In the genomic region with DNA sequence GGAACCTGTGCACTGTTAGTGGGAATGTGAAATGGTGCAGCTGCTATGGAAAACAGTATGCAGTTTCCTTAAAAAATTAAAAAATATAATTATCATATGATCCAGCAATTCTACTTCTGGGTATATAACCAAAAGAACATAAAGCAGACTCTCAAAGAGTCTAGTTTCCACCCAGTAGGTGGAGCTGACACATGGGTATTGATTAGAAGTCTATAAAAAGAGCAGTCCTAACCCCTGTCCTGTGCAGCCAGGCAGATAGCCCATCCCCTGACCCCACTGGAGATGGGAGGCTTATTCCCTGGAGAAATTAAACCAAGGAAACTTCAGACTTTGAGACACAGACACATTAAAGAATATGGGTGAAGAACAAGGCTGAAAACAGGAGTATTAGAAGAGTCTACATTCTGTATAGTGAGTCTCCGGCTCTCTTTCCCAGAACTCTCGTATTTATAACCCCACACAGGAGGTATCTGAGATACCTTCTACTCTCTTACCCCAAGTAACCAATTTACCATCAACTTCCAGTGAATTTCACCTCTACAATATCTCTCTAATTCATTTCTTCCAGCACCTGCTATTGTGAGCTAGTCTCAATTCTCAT, we compare ENCODE assay signal across 12 cellular contexts.
A peak's percentile ranks its signal among the peaks of the same experiment; 100 is the strongest.
DNase-seq lines count a peak whose midpoint lies in the region; ATAC-seq, FAIRE-seq and TF ChIP-seq lines count a peak whose summit lies in the region.
"Had no signal": no experiment of that assay in that cellular context is flagged by ENCODE, and none has a peak within 500 bp of the region (broad histone marks: within the 10 kb centered on the region; RNA-seq: fewer than 3 reads in every experiment).

No MANE protein-coding gene starts in this region.

- H3K4me3 ChIP-seq in HEK293 (ENCODE audit: low read depth, low read length) (no peak overlapping the region), Panc1 (ENCODE audit: low read depth in 2 of 2, low read length in 2 of 2) (no peak overlapping the region), tibial nerve (no peak overlapping the region)
- H3K4me3 ChIP-seq: right atrium auricular region had no signal

- no peak for FAIRE-seq in D721Med (lab: Jason Lieb, UNC)
- FAIRE-seq: TTC549 had no signal

- H3K27me3 Mint-ChIP-seq in activated CD4-positive, alpha-beta memory T cell treated with anti-CD3 and anti-CD28 coated beads, Interleukin-2, amount 10 ng/mL, durations not matched to agents 7 days and 5 days: no peaks in the 10 kb centered on the region

- H3K36me3 ChIP-seq in HEK293 (ENCODE audit: control insufficient read depth in 2 of 2, insufficient read depth in 1 of 2, low read length in 2 of 2) (no peaks in the 10 kb centered on the region), Panc1 (ENCODE audit: control insufficient read depth, insufficient read depth, low read length) (no peaks in the 10 kb centered on the region), tibial nerve (no peaks in the 10 kb centered on the region)
- H3K36me3 ChIP-seq: right atrium auricular region had no signal

- no peaks in the 10 kb centered on the region for H3K4me1 ChIP-seq in HEK293 (ENCODE audit: control insufficient read depth, insufficient read depth, low read length)
- H3K4me1 ChIP-seq in Panc1 (ENCODE audit: control insufficient read depth, insufficient read depth, low read length): no peaks in the 10 kb centered on the region
- H3K4me1 ChIP-seq in tibial nerve: no peaks in the 10 kb centered on the region
- H3K4me1 ChIP-seq: right atrium auricular region had no signal

- no peaks in the 10 kb centered on the region for H3K9me3 Mint-ChIP-seq in activated CD4-positive, alpha-beta memory T cell treated with anti-CD3 and anti-CD28 coated beads, Interleukin-2, amount 10 ng/mL, durations not matched to agents 7 days and 5 days

- H3K27me3 ChIP-seq in Panc1 (ENCODE audit: control insufficient read depth, insufficient read depth, low read length): no peaks in the 10 kb centered on the region
- no peaks in the 10 kb centered on the region for H3K27me3 ChIP-seq in tibial nerve
- H3K27me3 ChIP-seq: right atrium auricular region had no signal

- ATAC-seq in Panc1 (peak; percentile 58; the same call in 1 of the 2 replicates), HG03442 (IDR thresholded peaks at IDR 0.05; ENCODE audit: unreplicated experiment) (no peak), left ventricle myocardium superior (no peak)
- ATAC-seq: activated T-cell treated with anti-CD3 and anti-CD28 coated beads, Interleukin-2, amount 50 U/mL, for 4 hours had no signal

- no peak for TF ChIP-seq EP300 in tibial nerve (IDR thresholded peaks at IDR 0.05)

- H3K27ac ChIP-seq in HEK293 (ENCODE audit: extremely low read depth, low read depth, low read length) (no peak overlapping the region), Panc1 (ENCODE audit: low read length) (no peak overlapping the region), tibial nerve (no peak overlapping the region)
- H3K27ac ChIP-seq: right atrium auricular region had no signal

- no peaks in the 10 kb centered on the region for H3K36me3 Mint-ChIP-seq in activated CD4-positive, alpha-beta memory T cell treated with anti-CD3 and anti-CD28 coated beads, Interleukin-2, amount 10 ng/mL, durations not matched to agents 7 days and 5 days (ENCODE audit: low read depth)

- DNase-seq in D721Med (ENCODE audit: insufficient read length, low spot score) (no peak), Panc1 (ENCODE audit: low read depth, low spot score) (no peak), foreskin melanocyte (peak; percentile 42), left ventricle myocardium superior (no peak), tibial nerve (ENCODE audit: low spot score in 2 of 2) (no peak)
- DNase-seq in activated CD4-positive, alpha-beta memory T cell treated with anti-CD3 and anti-CD28 coated beads, Interleukin-2, amount 10 ng/mL, durations not matched to agents 7 days and 5 days: no peak
- DNase-seq: activated T-cell treated with anti-CD3 and anti-CD28 coated beads, Interleukin-2, amount 50 U/mL, for 4 hours; IMR-90 had no signal

- CTCF ChIA-PET in HEK293 (lab: Yijun Ruan, JAX) (no interaction called here), Panc1 (lab: Charles Lee) (no interaction called here)
- CTCF ChIA-PET in activated CD4-positive, alpha-beta memory T cell treated with anti-CD3 and anti-CD28 coated beads, Interleukin-2, amount 10 ng/mL, durations not matched to agents 7 days and 5 days (lab: Charles Lee): no interaction called here

- 95 to 96% methylated on average over 2 of the region's 2 CpGs for WGBS in tibial nerve, 2 donors

- BruUV-seq in Panc1 (replicated peaks; lab: Mats Ljungman, UMichigan): no TSS peak

- H3K9me3 ChIP-seq in HEK293 (ENCODE audit: control insufficient read depth, insufficient read depth, low read depth, low read length) (no peaks in the 10 kb centered on the region), Panc1 (ENCODE audit: control insufficient read depth, insufficient read depth, low read depth, low read length) (no peaks in the 10 kb centered on the region), tibial nerve (no peaks in the 10 kb centered on the region)
- H3K9me3 ChIP-seq: right atrium auricular region had no signal

- no peak for TF ChIP-seq POLR2A in tibial nerve (IDR thresholded peaks at IDR 0.05)

- in situ Hi-C loops in Panc1 (cut with HindIII; ENCODE audit: low pct_unique_long_range_greater_than_20kb, low sequenced_read_pairs): no loop called here

- no peaks in the 10 kb centered on the region for H3K4me1 Mint-ChIP-seq in activated CD4-positive, alpha-beta memory T cell treated with anti-CD3 and anti-CD28 coated beads, Interleukin-2, amount 10 ng/mL, durations not matched to agents 7 days and 5 days

- POLR2A ChIA-PET in HEK293 (lab: Yijun Ruan, JAX): no interaction called here
- POLR2A ChIA-PET in Panc1 (lab: Charles Lee): no interaction called here
- POLR2A ChIA-PET in activated CD4-positive, alpha-beta memory T cell treated with anti-CD3 and anti-CD28 coated beads, Interleukin-2, amount 10 ng/mL, durations not matched to agents 7 days and 5 days (lab: Charles Lee): no interaction called here

- intact Hi-C loops in Panc1 (cut with micrococcal nuclease; ENCODE audit: unreplicated experiment) (no loop called here), left ventricle myocardium superior (cut with micrococcal nuclease) (no loop called here)

- no peak overlapping the region for H3K27ac Mint-ChIP-seq in activated CD4-positive, alpha-beta memory T cell treated with anti-CD3 and anti-CD28 coated beads, Interleukin-2, amount 10 ng/mL, durations not matched to agents 7 days and 5 days

- no peak overlapping the region for H3K4me3 Mint-ChIP-seq in activated CD4-positive, alpha-beta memory T cell treated with anti-CD3 and anti-CD28 coated beads, Interleukin-2, amount 10 ng/mL, durations not matched to agents 7 days and 5 days
- H3K4me3 Mint-ChIP-seq: activated T-cell treated with anti-CD3 and anti-CD28 coated beads, Interleukin-2, amount 50 U/mL, for 4 hours had no signal

- peak; percentile 44 for TF ChIP-seq CTCF in D721Med (IDR thresholded peaks at IDR 0.05; ENCODE audit: insufficient read depth, missing control alignments)
- TF ChIP-seq CTCF in HEK293 (tag by site-specific recombination; IDR thresholded peaks at IDR 0.05): no peak
- TF ChIP-seq CTCF in Panc1 (IDR thresholded peaks at IDR 0.05): no peak; the same call in 1 of the 2 replicates
- TF ChIP-seq CTCF in tibial nerve (IDR thresholded peaks at IDR 0.05): no peak

TF ChIP-seq in HEK293, 187 proteins besides CTCF, POLR2A, EP300 and RAD21:
- TF ChIP-seq, protein P1, sequence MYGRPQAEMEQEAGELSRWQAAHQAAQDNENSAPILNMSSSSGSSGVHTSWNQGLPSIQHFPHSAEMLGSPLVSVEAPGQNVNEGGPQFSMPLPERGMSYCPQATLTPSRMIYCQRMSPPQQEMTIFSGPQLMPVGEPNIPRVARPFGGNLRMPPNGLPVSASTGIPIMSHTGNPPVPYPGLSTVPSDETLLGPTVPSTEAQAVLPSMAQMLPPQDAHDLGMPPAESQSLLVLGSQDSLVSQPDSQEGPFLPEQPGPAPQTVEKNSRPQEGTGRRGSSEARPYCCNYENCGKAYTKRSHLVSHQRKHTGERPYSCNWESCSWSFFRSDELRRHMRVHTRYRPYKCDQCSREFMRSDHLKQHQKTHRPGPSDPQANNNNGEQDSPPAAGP (tag by site-specific recombination; IDR thresholded peaks at IDR 0.05): no peak
- TF ChIP-seq, protein P2, sequence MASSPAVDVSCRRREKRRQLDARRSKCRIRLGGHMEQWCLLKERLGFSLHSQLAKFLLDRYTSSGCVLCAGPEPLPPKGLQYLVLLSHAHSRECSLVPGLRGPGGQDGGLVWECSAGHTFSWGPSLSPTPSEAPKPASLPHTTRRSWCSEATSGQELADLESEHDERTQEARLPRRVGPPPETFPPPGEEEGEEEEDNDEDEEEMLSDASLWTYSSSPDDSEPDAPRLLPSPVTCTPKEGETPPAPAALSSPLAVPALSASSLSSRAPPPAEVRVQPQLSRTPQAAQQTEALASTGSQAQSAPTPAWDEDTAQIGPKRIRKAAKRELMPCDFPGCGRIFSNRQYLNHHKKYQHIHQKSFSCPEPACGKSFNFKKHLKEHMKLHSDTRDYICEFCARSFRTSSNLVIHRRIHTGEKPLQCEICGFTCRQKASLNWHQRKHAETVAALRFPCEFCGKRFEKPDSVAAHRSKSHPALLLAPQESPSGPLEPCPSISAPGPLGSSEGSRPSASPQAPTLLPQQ (tag by site-specific recombination; IDR thresholded peaks at IDR 0.05): no peak
- TF ChIP-seq ZNF654 (tag by site-specific recombination; IDR thresholded peaks at IDR 0.05; ENCODE audit: low read depth) (0 out of 2 replicates have a peak, but pooled peaks have one; percentile 7), ZNF626 (tag by site-specific recombination; IDR thresholded peaks at IDR 0.05) (no peak)
